In genomic region chr2:25470792-25471191, GRCh38 we compare ENCODE assay signal across 23 cellular contexts.
"Had no signal": no experiment of that assay in that cellular context is flagged by ENCODE, and none has a peak within 500 bp of the region (broad histone marks: within the 10 kb centered on the region; RNA-seq: fewer than 3 reads in every experiment).

No MANE protein-coding gene starts in this region.

- H3K27ac ChIP-seq: heart left ventricle, left ventricle myocardium inferior, pancreas, prostate gland, sigmoid colon, stomach, testis, thyroid gland, transverse colon, upper lobe of left lung had no signal

- H3K9me3 ChIP-seq: pancreas, prostate gland, testis, thyroid gland had no signal

- ATAC-seq: heart left ventricle; left cardiac atrium; naive thymus-derived CD8-positive, alpha-beta T cell; pancreas; right cardiac atrium; stimulated activated naive B cell treated with anti-CD40 and anti-IgM and Interleukin-4, amounts not matched to agents 10 μg/mL and 1 μg/mL and 100 μg/mL, for 72 hours; stimulated activated naive CD8-positive, alpha-beta T cell treated with anti-CD3 and anti-CD28 coated beads, Interleukin-15, Interleukin-2, amounts not matched to agents 100 U/mL and 50 U/mL, for 24 hours had no signal

- H3K4me2 ChIP-seq: smooth muscle cell had no signal

- H3K4me1 ChIP-seq: left ventricle myocardium inferior, pancreas, prostate gland, sigmoid colon, testis, transverse colon had no signal

- H3K4me3 ChIP-seq: heart left ventricle, left ventricle myocardium inferior, lung, pancreas, prostate gland, sigmoid colon, smooth muscle cell, stomach, testis, thyroid gland, transverse colon, upper lobe of left lung had no signal

- H3K36me3 ChIP-seq: pancreas, prostate gland, sigmoid colon, thyroid gland, transverse colon, upper lobe of left lung had no signal

- H3K27me3 ChIP-seq: heart left ventricle, pancreas, sigmoid colon, stomach, testis, thyroid gland, transverse colon, upper lobe of left lung had no signal

- DNase-seq: heart left ventricle; islet precursor cell; left cardiac atrium; left ventricle myocardium inferior; naive thymus-derived CD8-positive, alpha-beta T cell; nucleus accumbens; pancreas; posterior cingulate gyrus; retina; right cardiac atrium; sigmoid colon; stimulated activated CD4-positive, alpha-beta T cell treated with anti-CD3 and anti-CD28 coated beads, Interleukin-1b, Interleukin-23, amount 100 ng/mL, for 48 hours; stimulated activated CD4-positive, alpha-beta T cell treated with anti-CD3 and anti-CD28 coated beads, Interleukin-2, amount 100 ng/mL, for 48 hours; stimulated activated naive B cell treated with anti-CD40 and anti-IgM and Interleukin-4, amounts not matched to agents 10 μg/mL and 1 μg/mL and 100 μg/mL, for 72 hours; stimulated activated naive CD8-positive, alpha-beta T cell treated with anti-CD3 and anti-CD28 coated beads, Interleukin-15, Interleukin-2, amounts not matched to agents 100 U/mL and 50 U/mL, for 24 hours; stomach; testis; thyroid gland; transverse colon; upper lobe of left lung had no signal
